ENCODE assay signal across 14 cellular contexts in genomic region chr17:66272699-66273390, GRCh38. TPM values are rescaled to one million over a fixed set of nuclear protein-coding genes. Genes with fewer than 3 reads are reported as not detected.
A peak's percentile ranks its signal among the peaks of the same experiment; 100 is the strongest.
DNase-seq lines count a peak whose midpoint lies in the region; FAIRE-seq and TF ChIP-seq lines count a peak whose summit lies in the region.
"Had no signal": no experiment of that assay in that cellular context is flagged by ENCODE, and none has a peak within 500 bp of the region (broad histone marks: within the 10 kb centered on the region; RNA-seq: fewer than 3 reads in every experiment).

No MANE protein-coding gene starts in this region.

- no peaks in the 10 kb centered on the region for H4K20me1 ChIP-seq in smooth muscle cell (ENCODE audit: low read depth)

- H3K4me3 ChIP-seq in SJSA1 (0 out of 2 replicates have a peak overlapping the region, but pooled peaks have one; percentile 1), smooth muscle cell (no peak overlapping the region)
- H3K4me3 ChIP-seq: upper lobe of right lung had no signal

- peak; percentile 75 for DNase-seq in HCEC 1CT
- peak; percentile 85 to 97 for DNase-seq in SJSA1 (ENCODE audit: low read depth in 1 of 2, low spot score in 2 of 2)
- DNase-seq in fibroblast of peridontal ligament (ENCODE audit: extremely low read depth), result peak; percentile 74
- no peak for DNase-seq in smooth muscle cell (lab: John Stamatoyannopoulos, UW; ENCODE audit: unreplicated experiment)
- DNase-seq in DMS79 (lab: John Stamatoyannopoulos, UW), result no peak
- DNase-seq in D721Med (ENCODE audit: insufficient read length, low spot score), result no peak
- DNase-seq in stimulated activated CD4-positive, alpha-beta T cell treated with anti-CD3 and anti-CD28 coated beads, Interleukin-4, amount 100 ng/mL, for 1 hour, result no peak
- DNase-seq: activated CD4-positive, alpha-beta T cell treated with anti-CD3 and anti-CD28 coated beads, Interleukin-2, amount 10 ng/mL, durations not matched to agents 24 days and 14 days; activated naive CD4-positive, alpha-beta T cell treated with anti-CD3 and anti-CD28 coated beads for 36 hours; effector memory CD8-positive, alpha-beta T cell; NCI-H1694; occipital lobe; upper lobe of right lung had no signal

- 23% methylated on average over 6 of the region's 6 CpGs for WGBS in smooth muscle cell (ENCODE audit: low lambda C conversion rate)

- peak overlapping the region; percentile 41 for H3K9ac ChIP-seq in smooth muscle cell (ENCODE audit: low read depth)

- H3K36me3 ChIP-seq in SJSA1, result no peaks in the 10 kb centered on the region
- H3K36me3 ChIP-seq in smooth muscle cell (ENCODE audit: low read depth), result no peaks in the 10 kb centered on the region
- H3K36me3 ChIP-seq: upper lobe of right lung had no signal

- H3K9me3 ChIP-seq in SJSA1 (replicated peaks) (no peaks in the 10 kb centered on the region), smooth muscle cell (replicated peaks; ENCODE audit: low read depth) (no peaks in the 10 kb centered on the region)
- H3K9me3 ChIP-seq: upper lobe of right lung had no signal

- H3K27me3 ChIP-seq in SJSA1 (replicated peaks) (no peaks in the 10 kb centered on the region), smooth muscle cell (ENCODE audit: low read depth) (no peaks in the 10 kb centered on the region)
- H3K27me3 ChIP-seq: upper lobe of right lung had no signal

- TF ChIP-seq CTCF in smooth muscle cell (IDR thresholded peaks at IDR 0.05; ENCODE audit: borderline replicate concordance, insufficient read depth, poor library complexity, severe bottlenecking), result no peak
- TF ChIP-seq CTCF in D721Med (IDR thresholded peaks at IDR 0.05; ENCODE audit: insufficient read depth, missing control alignments), result no peak

- H3K4me1 ChIP-seq in SJSA1 (replicated peaks), result peaks cover 62% of the 10 kb centered on the region
- peaks cover 8% of the 10 kb centered on the region for H3K4me1 ChIP-seq in smooth muscle cell (ENCODE audit: low read depth)
- H3K4me1 ChIP-seq: upper lobe of right lung had no signal

- FAIRE-seq in D721Med (lab: Jason Lieb, UNC), result no peak
- FAIRE-seq: islet of Langerhans had no signal

- no peak overlapping the region for H2AFZ ChIP-seq in smooth muscle cell (ENCODE audit: low read depth)

- H3K79me2 ChIP-seq in smooth muscle cell (ENCODE audit: low read depth), result no peaks in the 10 kb centered on the region

- H3F3A ChIP-seq in smooth muscle cell (ENCODE audit: low read depth), result peaks cover 6% of the 10 kb centered on the region

- H3K27ac ChIP-seq in SJSA1 (peak overlapping the region; percentile 87), smooth muscle cell (ENCODE audit: low read depth) (peak overlapping the region; percentile 82)
- H3K27ac ChIP-seq: upper lobe of right lung had no signal

- peak overlapping the region; percentile 75 for H3K4me2 ChIP-seq in smooth muscle cell

RNA-seq across cellular contexts. Expression of gene PRKCA, which starts 29.6 kb away (rescaled TPM):
- total RNA-seq in SJSA1 (2014; rRNA removed; shearing (Covaris generic)), result 19.1 and 36.1 TPM in 2 replicates
- total RNA-seq in smooth muscle cell, result 4.3 and 7.1 TPM in 2 replicates
- polyA plus RNA-seq in smooth muscle cell, result 0.78 and 2.9 TPM in 2 replicates

RNA-seq across cellular contexts. Expression of gene APOH, which starts 43.6 kb away (rescaled TPM):
- total RNA-seq in SJSA1 (2014; rRNA removed; shearing (Covaris generic)), result not detected in 2 replicates
- total RNA-seq in smooth muscle cell, result not detected in 2 replicates
- polyA plus RNA-seq in smooth muscle cell, result not detected in 2 replicates
- total RNA-seq: activated CD4-positive, alpha-beta T cell treated with anti-CD3 and anti-CD28 coated beads, Interleukin-2, amount 10 ng/mL, durations not matched to agents 24 days and 14 days; activated naive CD4-positive, alpha-beta T cell treated with anti-CD3 and anti-CD28 coated beads for 36 hours had no signal

Comparison
In these comparisons a context has a peak if more than half of its experiments do, and no peak if none do; other contexts are left out.
1. DNase-seq: peak in HCEC 1CT (single experiment), SJSA1 (2 of 2) and fibroblast of peridontal ligament (single experiment); none in smooth muscle cell (single experiment), DMS79 (single experiment), D721Med (single experiment) and stimulated activated CD4-positive, alpha-beta T cell treated with anti-CD3 and anti-CD28 coated beads, Interleukin-4, amount 100 ng/mL, for 1 hour (single experiment).